ENCODE assay signal across 7 cellular contexts in the genomic region with DNA sequence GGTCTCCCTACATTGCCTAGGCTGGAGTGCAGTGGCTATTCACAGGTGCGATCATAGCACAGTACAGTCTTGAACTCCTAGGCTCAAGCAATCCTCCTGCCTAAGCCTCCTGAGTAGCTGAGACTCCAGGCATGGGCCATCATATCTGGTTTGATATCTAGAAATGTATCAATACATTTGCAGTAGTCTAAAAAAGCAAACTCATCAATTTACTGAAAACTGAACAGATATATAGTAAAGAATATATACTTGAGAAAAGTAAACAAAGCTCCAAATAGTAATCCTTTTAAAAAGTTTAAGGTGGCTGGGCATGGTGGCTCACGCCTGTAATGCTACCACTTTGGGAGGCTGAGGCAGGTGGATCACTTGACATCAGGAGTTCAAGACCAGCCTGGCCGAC.
"Had no signal": no experiment of that assay in that cellular context is flagged by ENCODE, and none has a peak within 500 bp of the region (broad histone marks: within the 10 kb centered on the region; RNA-seq: fewer than 3 reads in every experiment).

No MANE protein-coding gene starts in this region.

- H3K4me1 Mint-ChIP-seq: GM23338 had no signal

- H3K27ac Mint-ChIP-seq: GM23338, H9 had no signal

- H3K4me3 ChIP-seq: GM23338 had no signal

- FAIRE-seq: H1, H54, HTR-8/SVneo had no signal

- H3K9me3 Mint-ChIP-seq: GM23338 had no signal

- ATAC-seq: GM23338 had no signal

- H3K4me2 ChIP-seq: GM23338 had no signal

- DNase-seq: H9, HCEC 1CT, KBM-7 had no signal

- H3K4me3 Mint-ChIP-seq: GM23338, H9 had no signal

- H2AFZ ChIP-seq: GM23338 had no signal
